In genomic region chr12:442235-442884, GRCh38 we compare ENCODE assay signal across 11 cellular contexts. TPM values are rescaled to one million over a fixed set of nuclear protein-coding genes. Genes with fewer than 3 reads are reported as not detected.
A peak's percentile ranks its signal among the peaks of the same experiment; 100 is the strongest.
DNase-seq lines count a peak whose midpoint lies in the region; ATAC-seq and TF ChIP-seq lines count a peak whose summit lies in the region.
"Had no signal": no experiment of that assay in that cellular context is flagged by ENCODE, and none has a peak within 500 bp of the region (broad histone marks: within the 10 kb centered on the region; RNA-seq: fewer than 3 reads in every experiment).

No MANE protein-coding gene starts in this region.

- peak; percentile 84 for ATAC-seq in IMR-90 (ENCODE audit: low read depth)
- no peak for ATAC-seq in HG02798 (IDR thresholded peaks at IDR 0.05; ENCODE audit: poor library complexity, unreplicated experiment)
- ATAC-seq: stimulated activated naive CD8-positive, alpha-beta T cell treated with anti-CD3 and anti-CD28 coated beads, Interleukin-15, amount 100 ng/mL, for 72 hours had no signal

- WGBS in IMR-90 (ENCODE audit: extremely low coverage in 2 of 2, insufficient read length in 1 of 2), 2 experiments, result no CpG with 5 or more reads among the region's 16 CpGs

- H3K36me3 ChIP-seq in IMR-90 (ENCODE audit: control insufficient read depth, insufficient read depth, low read length) (no peaks in the 10 kb centered on the region; the same call in 1 of the 2 replicates), kidney epithelial cell (ENCODE audit: control insufficient read depth, insufficient read depth, low read length) (no peaks in the 10 kb centered on the region)

- H2BK15ac ChIP-seq in IMR-90 (ENCODE audit: low read depth, low read length), result no peak overlapping the region

- intact Hi-C loops in IMR-90 (cut with micrococcal nuclease), result loop anchor here (1.0 kb wide), 1 partner anchor 105 kb away; no protein-coding TSS in a partner anchor

- dilution Hi-C loops in IMR-90 (cut with HindIII; ENCODE audit: low sequenced_read_pairs, unreplicated experiment), result no loop called here

- no peak overlapping the region for H2BK120ac ChIP-seq in IMR-90 (ENCODE audit: low read depth, low read length)

- TF ChIP-seq RAD21 in IMR-90 (IDR thresholded peaks at IDR 0.05; ENCODE audit: low read length), result peak; percentile 71

- no peaks in the 10 kb centered on the region for H3K79me1 ChIP-seq in IMR-90 (ENCODE audit: low read depth in 1 of 2, low read length in 2 of 2)

- no peak overlapping the region for H2AK5ac ChIP-seq in IMR-90 (ENCODE audit: low read depth, low read length)

- H4K20me1 ChIP-seq in IMR-90 (ENCODE audit: insufficient read depth, low read length), result no peaks in the 10 kb centered on the region
- H4K20me1 ChIP-seq: BLaER1 treated with 17β-estradiol and CSF1 and Interleukin-3, amounts not matched to agents 10 nM and 100 nM had no signal

- CTCF ChIA-PET in IMR-90 (lab: Yijun Ruan, JAX), result interaction anchor here (0.5 to 3.8 kb wide), 9 partner anchors 8 to 1160 kb away, joined by 3 to 21 read pairs (median 4); no protein-coding TSS in a partner anchor

- H4K91ac ChIP-seq in IMR-90 (ENCODE audit: insufficient read depth, low read depth, low read length), result no peak overlapping the region

- H3K23ac ChIP-seq in IMR-90 (ENCODE audit: low read depth, low read length), result no peak overlapping the region

- no peak overlapping the region for H3K14ac ChIP-seq in IMR-90 (replicated peaks; ENCODE audit: low read depth, low read length)

- no peak overlapping the region for H2AK9ac ChIP-seq in IMR-90 (replicated peaks; ENCODE audit: low read depth, low read length, poor library complexity)

- no peak overlapping the region for H3K4me2 ChIP-seq in IMR-90 (ENCODE audit: low read depth, low read length)
- H3K4me2 ChIP-seq: BLaER1 treated with 17β-estradiol and CSF1 and Interleukin-3, amounts not matched to agents 10 nM and 100 nM had no signal

- no peak overlapping the region for H2BK20ac ChIP-seq in IMR-90 (ENCODE audit: low read depth, low read length)

- in situ Hi-C loops in IMR-90 (cut with MboI; ENCODE audit: low sequenced_read_pairs), result no loop called here

- H3K9me1 ChIP-seq in IMR-90 (ENCODE audit: insufficient read depth, low read length), result no peaks in the 10 kb centered on the region

- no peak overlapping the region for H3K9ac ChIP-seq in IMR-90 (ENCODE audit: low read depth, low read length)
- H3K9ac ChIP-seq: BLaER1 treated with 17β-estradiol and CSF1 and Interleukin-3, amounts not matched to agents 10 nM and 100 nM had no signal

- H2BK5ac ChIP-seq in IMR-90 (ENCODE audit: low read depth, low read length, poor library complexity, severe bottlenecking), result no peak overlapping the region

- H3K4ac ChIP-seq in IMR-90 (ENCODE audit: low read depth, low read length), result no peak overlapping the region

- H3K4me3 ChIP-seq in IMR-90 (ENCODE audit: insufficient read depth, low read depth, low read length), result no peak overlapping the region
- no peak overlapping the region for H3K4me3 ChIP-seq in kidney epithelial cell (ENCODE audit: low read depth, low read length)
- H3K4me3 ChIP-seq: BLaER1 treated with 17β-estradiol and CSF1 and Interleukin-3, amounts not matched to agents 10 nM and 100 nM had no signal

- POLR2A ChIA-PET in IMR-90 (lab: Charles Lee; ENCODE audit: unreplicated experiment), result no interaction called here

- no peak overlapping the region for H3K27ac ChIP-seq in IMR-90 (ENCODE audit: insufficient read depth, low read length)
- H3K27ac ChIP-seq: BLaER1 treated with 17β-estradiol and CSF1 and Interleukin-3, amounts not matched to agents 10 nM and 100 nM had no signal

- H3K4me1 ChIP-seq in IMR-90 (ENCODE audit: control insufficient read depth, insufficient read depth, low read length), result no peaks in the 10 kb centered on the region

- DNase-seq in NCI-H2081 (lab: John Stamatoyannopoulos, UW), result peak; percentile 40 to 61
- no peak for DNase-seq in NCI-H2081 treated with DMSO at 0.1 percent for 48 hours (lab: John Stamatoyannopoulos, UW)
- DNase-seq in IMR-90, result peak; percentile 42
- DNase-seq in SK-N-DZ (ENCODE audit: low spot score), result peak; percentile 68
- DNase-seq in cerebellar cortex (ENCODE audit: low spot score), result peak; percentile 74
- no peak for DNase-seq in kidney epithelial cell (ENCODE audit: low read depth)
- DNase-seq in stimulated activated CD8-positive, alpha-beta memory T cell treated with anti-CD3 and anti-CD28 coated beads, Interleukin-4, amount 100 ng/mL, for 48 hours, result peak; percentile 67
- DNase-seq: activated naive CD8-positive, alpha-beta T cell treated with anti-CD3 and anti-CD28 coated beads, Interleukin-2, amount 10 ng/mL, durations not matched to agents 7 days and 5 days had no signal

- no peaks in the 10 kb centered on the region for H3K9me3 ChIP-seq in IMR-90 (ENCODE audit: control insufficient read depth, insufficient read depth, low read length)
- H3K9me3 ChIP-seq: BLaER1 treated with 17β-estradiol and CSF1 and Interleukin-3, amounts not matched to agents 10 nM and 100 nM had no signal

- no peak overlapping the region for H3K18ac ChIP-seq in IMR-90 (ENCODE audit: low read depth, low read length)

- no peak overlapping the region for H2AFZ ChIP-seq in IMR-90 (replicated peaks; ENCODE audit: low read length, poor library complexity)

- TF ChIP-seq CTCF in IMR-90 (conservative IDR thresholded peaks at IDR 0.05; ENCODE audit: low read depth, low read length), result peak; percentile 75
- TF ChIP-seq CTCF in kidney epithelial cell (IDR thresholded peaks at IDR 0.05; ENCODE audit: insufficient read depth, low read length, poor library complexity, severe bottlenecking), result peak; percentile 72

- no peak for TF ChIP-seq POLR2A in IMR-90 (IDR thresholded peaks at IDR 0.05; ENCODE audit: low read depth, low read length)

- H4K8ac ChIP-seq in IMR-90 (ENCODE audit: low read depth in 2 of 2, low read length in 2 of 2), result no peak overlapping the region

- no peak overlapping the region for H3K56ac ChIP-seq in IMR-90 (ENCODE audit: extremely low read depth, insufficient read depth, low read length)

- peaks cover 2% of the 10 kb centered on the region; the same call in 1 of the 2 replicates for H3K27me3 ChIP-seq in IMR-90 (ENCODE audit: control insufficient read depth, insufficient read depth, low read length)
- no peaks in the 10 kb centered on the region for H3K27me3 ChIP-seq in kidney epithelial cell (ENCODE audit: control insufficient read depth, insufficient read depth, low read length)
- H3K27me3 ChIP-seq: BLaER1 treated with 17β-estradiol and CSF1 and Interleukin-3, amounts not matched to agents 10 nM and 100 nM had no signal

- no peak overlapping the region for H4K5ac ChIP-seq in IMR-90 (ENCODE audit: low read depth, low read length)

- BruUV-seq in IMR-90 (replicated peaks; lab: Mats Ljungman, UMichigan), result no TSS peak

TF ChIP-seq in IMR-90, 13 proteins besides CTCF, POLR2A, EP300 and RAD21:
- TF ChIP-seq RFX5 (IDR thresholded peaks at IDR 0.05; ENCODE audit: low read depth, low read length), result peak; percentile 58
- no peak for TF ChIP-seq BHLHE40 (IDR thresholded peaks at IDR 0.05; ENCODE audit: low read depth, low read length)
- TF ChIP-seq CHD1 (IDR thresholded peaks at IDR 0.05; ENCODE audit: low read depth, low read length), result no peak
- no peak for TF ChIP-seq MAZ (IDR thresholded peaks at IDR 0.05; ENCODE audit: borderline replicate concordance, low read depth, low read length)
- TF ChIP-seq USF2 (IDR thresholded peaks at IDR 0.05; ENCODE audit: low read depth, low read length), result no peak
- no peak for TF ChIP-seq MAFK (IDR thresholded peaks at IDR 0.05; ENCODE audit: low read depth, low read length)
- TF ChIP-seq MXI1 (IDR thresholded peaks at IDR 0.05; ENCODE audit: borderline replicate concordance, low read depth, low read length), result no peak
- TF ChIP-seq SMC3 (IDR thresholded peaks at IDR 0.05; ENCODE audit: low read depth, low read length), result peak; percentile 75
TF ChIP-seq in IMR-90: peak in this region for 2.

RNA-seq across cellular contexts. Expression of gene B4GALNT3, which starts 17.4 kb away (rescaled TPM):
- total RNA-seq in IMR-90 (2012; rRNA removed) (not detected in 2 replicates), kidney epithelial cell (5.1 and 6.8 TPM in 2 replicates)
- polyA plus RNA-seq in IMR-90 (2012; rRNA removed), result not detected in 2 replicates
- polyA plus RNA-seq in IMR-90 (2012; cell fraction: cytosol; rRNA removed), result not detected in 2 replicates
- polyA plus RNA-seq in IMR-90 (2012; cell fraction: nucleus; rRNA removed; ENCODE audit: low replicate concordance), result 0.02 TPM in 2 replicates
- polyA plus RNA-seq in SK-N-DZ (2014; cell fraction: cytosol; rRNA removed), result 11.8 and 16.3 TPM in 2 replicates
- polyA plus RNA-seq in SK-N-DZ (2014; cell fraction: nucleus; rRNA removed), result 28.1 and 35.9 TPM in 2 replicates

RNA-seq across cellular contexts. Expression of gene CCDC77, which starts 40.9 kb away (rescaled TPM):
- 6.6 and 9.4 TPM in 2 replicates for total RNA-seq in IMR-90 (2012; rRNA removed)
- polyA plus RNA-seq in IMR-90 (2012; rRNA removed), result 7.2 TPM in 2 replicates
- polyA plus RNA-seq in IMR-90 (2012; cell fraction: cytosol; rRNA removed), result 1.0 and 1.1 TPM in 2 replicates
- polyA plus RNA-seq in IMR-90 (2012; cell fraction: nucleus; rRNA removed; ENCODE audit: low replicate concordance), result 0.72 and 5.8 TPM in 2 replicates
- 74.0 and 80.1 TPM in 2 replicates for polyA plus RNA-seq in SK-N-DZ (2014; cell fraction: cytosol; rRNA removed)
- 95.5 and 123 TPM in 2 replicates for polyA plus RNA-seq in SK-N-DZ (2014; cell fraction: nucleus; rRNA removed)
- 10.4 and 18.5 TPM in 2 replicates for total RNA-seq in kidney epithelial cell

RNA-seq across cellular contexts. Expression of gene KDM5A, which starts 53.2 kb away (rescaled TPM):
- total RNA-seq in IMR-90 (2012; rRNA removed), result 66.7 and 95.9 TPM in 2 replicates
- 7.3 and 7.9 TPM in 2 replicates for polyA plus RNA-seq in IMR-90 (2012; rRNA removed)
- 3.3 and 3.7 TPM in 2 replicates for polyA plus RNA-seq in IMR-90 (2012; cell fraction: cytosol; rRNA removed)
- polyA plus RNA-seq in IMR-90 (2012; cell fraction: nucleus; rRNA removed; ENCODE audit: low replicate concordance), result 5.2 and 18.2 TPM in 2 replicates
- 18.1 and 22.7 TPM in 2 replicates for polyA plus RNA-seq in SK-N-DZ (2014; cell fraction: cytosol; rRNA removed)
- polyA plus RNA-seq in SK-N-DZ (2014; cell fraction: nucleus; rRNA removed), result 11.7 and 11.9 TPM in 2 replicates
- 44.8 and 53.6 TPM in 2 replicates for total RNA-seq in kidney epithelial cell

Comparison
In these comparisons a context has a peak if more than half of its experiments do, and no peak if none do; other contexts are left out.
1. DNase-seq: peak in NCI-H2081 (2 of 2), IMR-90 (single experiment), SK-N-DZ (single experiment), cerebellar cortex (single experiment) and stimulated activated CD8-positive, alpha-beta memory T cell treated with anti-CD3 and anti-CD28 coated beads, Interleukin-4, amount 100 ng/mL, for 48 hours (single experiment); none in NCI-H2081 treated with DMSO at 0.1 percent for 48 hours (single experiment) and kidney epithelial cell (single experiment).